1 cellular context compared by ENCODE assay signal in the genomic region with DNA sequence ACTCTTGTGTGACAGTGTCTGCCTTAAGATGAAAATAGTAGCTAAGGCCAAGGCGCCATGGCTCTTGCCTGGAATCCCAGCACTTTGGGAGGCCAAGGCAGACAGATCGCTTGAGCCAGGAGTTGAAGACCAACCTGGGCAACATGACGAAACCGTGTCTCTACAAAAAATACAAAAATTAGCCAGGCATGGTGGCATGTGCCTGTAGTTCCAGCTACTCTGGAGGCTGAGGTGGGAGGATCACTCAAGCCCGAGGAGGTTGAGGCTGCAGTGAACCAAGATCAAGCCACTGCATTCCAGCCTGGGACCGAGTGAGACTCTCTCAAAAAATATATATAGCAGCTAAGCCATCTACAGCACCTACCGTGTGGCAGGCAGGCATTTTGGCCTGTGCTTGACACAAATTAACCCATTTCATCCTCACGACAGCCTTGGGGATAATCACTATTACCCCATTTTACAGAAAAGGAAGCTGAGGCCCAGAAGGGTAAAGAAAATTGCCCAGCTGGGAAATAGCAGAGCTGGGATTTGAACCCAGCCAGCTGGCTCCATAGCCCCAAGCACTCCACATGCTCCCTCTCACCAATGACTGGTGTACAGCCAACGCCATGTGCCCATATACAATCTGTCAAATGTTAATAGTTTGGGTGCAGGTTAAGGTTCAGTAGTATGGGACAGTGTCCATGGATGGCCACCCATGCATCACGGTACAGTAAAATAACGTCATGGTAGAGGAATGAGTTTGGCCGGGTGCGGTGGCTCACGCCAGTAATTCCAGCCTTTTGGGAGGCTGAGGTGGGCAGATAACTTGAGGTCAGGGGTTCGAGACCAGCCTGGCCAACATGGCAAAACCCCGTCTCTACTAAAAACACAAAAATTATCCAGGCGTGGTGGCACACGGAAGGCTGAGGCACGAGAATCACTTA.
A peak's percentile ranks its signal among the peaks of the same experiment; 100 is the strongest.
TF ChIP-seq lines count a peak whose summit lies in the region.

No MANE protein-coding gene starts in this region.

TF ChIP-seq in K562, 482 proteins besides CTCF, POLR2A, EP300 and RAD21 (continues in another document):
- TF ChIP-seq MTA2 (IDR thresholded peaks at IDR 0.05; ENCODE audit: low read depth) (no peak), SMARCA5 (IDR thresholded peaks at IDR 0.05) (peak; percentile 33; the same call in 1 of the 2 replicates), PCBP2 (IDR thresholded peaks at IDR 0.05; ENCODE audit: low read depth, low read length, poor library complexity, severe bottlenecking) (no peak), BHLHE40 (IDR thresholded peaks at IDR 0.05; ENCODE audit: low read length) (no peak), LCOR (CRISPR knock-in tag; IDR thresholded peaks at IDR 0.05) (0 out of 2 replicates have a peak, but pooled peaks have one; percentile 7), ZKSCAN1 (IDR thresholded peaks at IDR 0.05; ENCODE audit: low read depth, low read length) (no peak), NONO (IDR thresholded peaks at IDR 0.05; ENCODE audit: low read depth in 2 of 2, low read length in 1 of 2) (no peak), PYGO2 (tag; IDR thresholded peaks at IDR 0.05) (no peak), ARID2 (IDR thresholded peaks at IDR 0.05) (no peak), ZNF121 (CRISPR knock-in tag; conservative IDR thresholded peaks at IDR 0.05) (no peak), SMC3 (conservative IDR thresholded peaks at IDR 0.05; ENCODE audit: insufficient read depth, low read depth, low read length) (no peak), ZNF785 (CRISPR knock-in tag; IDR thresholded peaks at IDR 0.05) (no peak), E2F3 (CRISPR knock-in tag; IDR thresholded peaks at IDR 0.05) (no peak), ZNF780A (CRISPR knock-in tag; IDR thresholded peaks at IDR 0.05) (no peak), CTBP1 (IDR thresholded peaks at IDR 0.05; ENCODE audit: borderline replicate concordance) (no peak), ZNF324 (CRISPR knock-in tag; IDR thresholded peaks at IDR 0.05) (no peak), SRSF1 (IDR thresholded peaks at IDR 0.05; ENCODE audit: low read depth, low read length) (no peak), SIN3A (IDR thresholded peaks at IDR 0.05; ENCODE audit: borderline replicate concordance in 2 of 2, control insufficient read depth in 1 of 2, low read depth in 2 of 2, low read length in 2 of 2) (peak; percentile 13; a peak in 1 of 4 replicates), FOXJ2 (tag; IDR thresholded peaks at IDR 0.05) (peak; percentile 49; the same call in 1 of the 2 replicates), OTX1 (CRISPR knock-in tag; IDR thresholded peaks at IDR 0.05) (peak; percentile 26; the same call in 1 of the 2 replicates), ZFP1 (CRISPR knock-in tag; IDR thresholded peaks at IDR 0.05) (no peak), HLTF (IDR thresholded peaks at IDR 0.05) (peak; percentile 59; the same call in 1 of the 2 replicates), CEBPG (CRISPR knock-in tag; IDR thresholded peaks at IDR 0.05) (no peak), CEBPG (tag; conservative IDR thresholded peaks at IDR 0.05 in 1 of 2, IDR thresholded peaks at IDR 0.05 in 1 of 2) (peak in 1 of 2 experiments; percentile 35; a peak in 1 of 4 replicates), GTF2E2 (tag; IDR thresholded peaks at IDR 0.05) (0 out of 2 replicates have a peak, but pooled peaks have one; percentile 29), PURB (CRISPR knock-in tag; IDR thresholded peaks at IDR 0.05; ENCODE audit: low read depth) (no peak), POLR3G (IDR thresholded peaks at IDR 0.05; ENCODE audit: extremely low read depth, insufficient read length, insufficient replicate concordance) (no peak), EGR1 (conservative IDR thresholded peaks at IDR 0.05) (no peak), NUFIP1 (IDR thresholded peaks at IDR 0.05; ENCODE audit: partially characterized antibody) (peak; percentile 34)
- TF ChIP-seq, protein P1, sequence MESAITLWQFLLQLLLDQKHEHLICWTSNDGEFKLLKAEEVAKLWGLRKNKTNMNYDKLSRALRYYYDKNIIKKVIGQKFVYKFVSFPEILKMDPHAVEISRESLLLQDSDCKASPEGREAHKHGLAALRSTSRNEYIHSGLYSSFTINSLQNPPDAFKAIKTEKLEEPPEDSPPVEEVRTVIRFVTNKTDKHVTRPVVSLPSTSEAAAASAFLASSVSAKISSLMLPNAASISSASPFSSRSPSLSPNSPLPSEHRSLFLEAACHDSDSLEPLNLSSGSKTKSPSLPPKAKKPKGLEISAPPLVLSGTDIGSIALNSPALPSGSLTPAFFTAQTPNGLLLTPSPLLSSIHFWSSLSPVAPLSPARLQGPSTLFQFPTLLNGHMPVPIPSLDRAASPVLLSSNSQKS (CRISPR knock-in tag; IDR thresholded peaks at IDR 0.05), result no peak
- TF ChIP-seq, protein P2, sequence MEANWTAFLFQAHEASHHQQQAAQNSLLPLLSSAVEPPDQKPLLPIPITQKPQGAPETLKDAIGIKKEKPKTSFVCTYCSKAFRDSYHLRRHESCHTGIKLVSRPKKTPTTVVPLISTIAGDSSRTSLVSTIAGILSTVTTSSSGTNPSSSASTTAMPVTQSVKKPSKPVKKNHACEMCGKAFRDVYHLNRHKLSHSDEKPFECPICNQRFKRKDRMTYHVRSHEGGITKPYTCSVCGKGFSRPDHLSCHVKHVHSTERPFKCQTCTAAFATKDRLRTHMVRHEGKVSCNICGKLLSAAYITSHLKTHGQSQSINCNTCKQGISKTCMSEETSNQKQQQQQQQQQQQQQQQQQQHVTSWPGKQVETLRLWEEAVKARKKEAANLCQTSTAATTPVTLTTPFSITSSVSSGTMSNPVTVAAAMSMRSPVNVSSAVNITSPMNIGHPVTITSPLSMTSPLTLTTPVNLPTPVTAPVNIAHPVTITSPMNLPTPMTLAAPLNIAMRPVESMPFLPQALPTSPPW (CRISPR knock-in tag; IDR thresholded peaks at IDR 0.05), result no peak
- TF ChIP-seq, protein P3, sequence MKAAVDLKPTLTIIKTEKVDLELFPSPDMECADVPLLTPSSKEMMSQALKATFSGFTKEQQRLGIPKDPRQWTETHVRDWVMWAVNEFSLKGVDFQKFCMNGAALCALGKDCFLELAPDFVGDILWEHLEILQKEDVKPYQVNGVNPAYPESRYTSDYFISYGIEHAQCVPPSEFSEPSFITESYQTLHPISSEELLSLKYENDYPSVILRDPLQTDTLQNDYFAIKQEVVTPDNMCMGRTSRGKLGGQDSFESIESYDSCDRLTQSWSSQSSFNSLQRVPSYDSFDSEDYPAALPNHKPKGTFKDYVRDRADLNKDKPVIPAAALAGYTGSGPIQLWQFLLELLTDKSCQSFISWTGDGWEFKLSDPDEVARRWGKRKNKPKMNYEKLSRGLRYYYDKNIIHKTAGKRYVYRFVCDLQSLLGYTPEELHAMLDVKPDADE (conservative IDR thresholded peaks at IDR 0.05; ENCODE audit: control insufficient read depth, low read depth, low read length), result no peak
- TF ChIP-seq, protein P4, sequence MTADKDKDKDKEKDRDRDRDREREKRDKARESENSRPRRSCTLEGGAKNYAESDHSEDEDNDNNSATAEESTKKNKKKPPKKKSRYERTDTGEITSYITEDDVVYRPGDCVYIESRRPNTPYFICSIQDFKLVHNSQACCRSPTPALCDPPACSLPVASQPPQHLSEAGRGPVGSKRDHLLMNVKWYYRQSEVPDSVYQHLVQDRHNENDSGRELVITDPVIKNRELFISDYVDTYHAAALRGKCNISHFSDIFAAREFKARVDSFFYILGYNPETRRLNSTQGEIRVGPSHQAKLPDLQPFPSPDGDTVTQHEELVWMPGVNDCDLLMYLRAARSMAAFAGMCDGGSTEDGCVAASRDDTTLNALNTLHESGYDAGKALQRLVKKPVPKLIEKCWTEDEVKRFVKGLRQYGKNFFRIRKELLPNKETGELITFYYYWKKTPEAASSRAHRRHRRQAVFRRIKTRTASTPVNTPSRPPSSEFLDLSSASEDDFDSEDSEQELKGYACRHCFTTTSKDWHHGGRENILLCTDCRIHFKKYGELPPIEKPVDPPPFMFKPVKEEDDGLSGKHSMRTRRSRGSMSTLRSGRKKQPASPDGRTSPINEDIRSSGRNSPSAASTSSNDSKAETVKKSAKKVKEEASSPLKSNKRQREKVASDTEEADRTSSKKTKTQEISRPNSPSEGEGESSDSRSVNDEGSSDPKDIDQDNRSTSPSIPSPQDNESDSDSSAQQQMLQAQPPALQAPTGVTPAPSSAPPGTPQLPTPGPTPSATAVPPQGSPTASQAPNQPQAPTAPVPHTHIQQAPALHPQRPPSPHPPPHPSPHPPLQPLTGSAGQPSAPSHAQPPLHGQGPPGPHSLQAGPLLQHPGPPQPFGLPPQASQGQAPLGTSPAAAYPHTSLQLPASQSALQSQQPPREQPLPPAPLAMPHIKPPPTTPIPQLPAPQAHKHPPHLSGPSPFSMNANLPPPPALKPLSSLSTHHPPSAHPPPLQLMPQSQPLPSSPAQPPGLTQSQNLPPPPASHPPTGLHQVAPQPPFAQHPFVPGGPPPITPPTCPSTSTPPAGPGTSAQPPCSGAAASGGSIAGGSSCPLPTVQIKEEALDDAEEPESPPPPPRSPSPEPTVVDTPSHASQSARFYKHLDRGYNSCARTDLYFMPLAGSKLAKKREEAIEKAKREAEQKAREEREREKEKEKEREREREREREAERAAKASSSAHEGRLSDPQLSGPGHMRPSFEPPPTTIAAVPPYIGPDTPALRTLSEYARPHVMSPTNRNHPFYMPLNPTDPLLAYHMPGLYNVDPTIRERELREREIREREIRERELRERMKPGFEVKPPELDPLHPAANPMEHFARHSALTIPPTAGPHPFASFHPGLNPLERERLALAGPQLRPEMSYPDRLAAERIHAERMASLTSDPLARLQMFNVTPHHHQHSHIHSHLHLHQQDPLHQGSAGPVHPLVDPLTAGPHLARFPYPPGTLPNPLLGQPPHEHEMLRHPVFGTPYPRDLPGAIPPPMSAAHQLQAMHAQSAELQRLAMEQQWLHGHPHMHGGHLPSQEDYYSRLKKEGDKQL (CRISPR knock-in tag; IDR thresholded peaks at IDR 0.05; ENCODE audit: borderline replicate concordance), result no peak
- TF ChIP-seq, protein P5, sequence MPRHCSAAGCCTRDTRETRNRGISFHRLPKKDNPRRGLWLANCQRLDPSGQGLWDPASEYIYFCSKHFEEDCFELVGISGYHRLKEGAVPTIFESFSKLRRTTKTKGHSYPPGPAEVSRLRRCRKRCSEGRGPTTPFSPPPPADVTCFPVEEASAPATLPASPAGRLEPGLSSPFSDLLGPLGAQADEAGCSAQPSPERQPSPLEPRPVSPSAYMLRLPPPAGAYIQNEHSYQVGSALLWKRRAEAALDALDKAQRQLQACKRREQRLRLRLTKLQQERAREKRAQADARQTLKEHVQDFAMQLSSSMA (CRISPR knock-in tag; IDR thresholded peaks at IDR 0.05), result no peak
- TF ChIP-seq, protein P6, sequence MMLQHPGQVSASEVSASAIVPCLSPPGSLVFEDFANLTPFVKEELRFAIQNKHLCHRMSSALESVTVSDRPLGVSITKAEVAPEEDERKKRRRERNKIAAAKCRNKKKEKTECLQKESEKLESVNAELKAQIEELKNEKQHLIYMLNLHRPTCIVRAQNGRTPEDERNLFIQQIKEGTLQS (IDR thresholded peaks at IDR 0.05), result no peak
- TF ChIP-seq, protein P6 (CRISPR knock-in tag; conservative IDR thresholded peaks at IDR 0.05), result 0 out of 2 replicates have a peak, but pooled peaks have one; percentile 51
- TF ChIP-seq, protein P7, sequence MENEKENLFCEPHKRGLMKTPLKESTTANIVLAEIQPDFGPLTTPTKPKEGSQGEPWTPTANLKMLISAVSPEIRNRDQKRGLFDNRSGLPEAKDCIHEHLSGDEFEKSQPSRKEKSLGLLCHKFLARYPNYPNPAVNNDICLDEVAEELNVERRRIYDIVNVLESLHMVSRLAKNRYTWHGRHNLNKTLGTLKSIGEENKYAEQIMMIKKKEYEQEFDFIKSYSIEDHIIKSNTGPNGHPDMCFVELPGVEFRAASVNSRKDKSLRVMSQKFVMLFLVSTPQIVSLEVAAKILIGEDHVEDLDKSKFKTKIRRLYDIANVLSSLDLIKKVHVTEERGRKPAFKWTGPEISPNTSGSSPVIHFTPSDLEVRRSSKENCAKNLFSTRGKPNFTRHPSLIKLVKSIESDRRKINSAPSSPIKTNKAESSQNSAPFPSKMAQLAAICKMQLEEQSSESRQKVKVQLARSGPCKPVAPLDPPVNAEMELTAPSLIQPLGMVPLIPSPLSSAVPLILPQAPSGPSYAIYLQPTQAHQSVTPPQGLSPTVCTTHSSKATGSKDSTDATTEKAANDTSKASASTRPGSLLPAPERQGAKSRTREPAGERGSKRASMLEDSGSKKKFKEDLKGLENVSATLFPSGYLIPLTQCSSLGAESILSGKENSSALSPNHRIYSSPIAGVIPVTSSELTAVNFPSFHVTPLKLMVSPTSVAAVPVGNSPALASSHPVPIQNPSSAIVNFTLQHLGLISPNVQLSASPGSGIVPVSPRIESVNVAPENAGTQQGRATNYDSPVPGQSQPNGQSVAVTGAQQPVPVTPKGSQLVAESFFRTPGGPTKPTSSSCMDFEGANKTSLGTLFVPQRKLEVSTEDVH (IDR thresholded peaks at IDR 0.05; ENCODE audit: low read depth, partially characterized antibody), result no peak
- TF ChIP-seq, protein P8, sequence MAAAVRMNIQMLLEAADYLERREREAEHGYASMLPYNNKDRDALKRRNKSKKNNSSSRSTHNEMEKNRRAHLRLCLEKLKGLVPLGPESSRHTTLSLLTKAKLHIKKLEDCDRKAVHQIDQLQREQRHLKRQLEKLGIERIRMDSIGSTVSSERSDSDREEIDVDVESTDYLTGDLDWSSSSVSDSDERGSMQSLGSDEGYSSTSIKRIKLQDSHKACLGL (CRISPR knock-in tag; IDR thresholded peaks at IDR 0.05; ENCODE audit: borderline replicate concordance, poor library complexity, severe bottlenecking), result no peak
- TF ChIP-seq, protein P9, sequence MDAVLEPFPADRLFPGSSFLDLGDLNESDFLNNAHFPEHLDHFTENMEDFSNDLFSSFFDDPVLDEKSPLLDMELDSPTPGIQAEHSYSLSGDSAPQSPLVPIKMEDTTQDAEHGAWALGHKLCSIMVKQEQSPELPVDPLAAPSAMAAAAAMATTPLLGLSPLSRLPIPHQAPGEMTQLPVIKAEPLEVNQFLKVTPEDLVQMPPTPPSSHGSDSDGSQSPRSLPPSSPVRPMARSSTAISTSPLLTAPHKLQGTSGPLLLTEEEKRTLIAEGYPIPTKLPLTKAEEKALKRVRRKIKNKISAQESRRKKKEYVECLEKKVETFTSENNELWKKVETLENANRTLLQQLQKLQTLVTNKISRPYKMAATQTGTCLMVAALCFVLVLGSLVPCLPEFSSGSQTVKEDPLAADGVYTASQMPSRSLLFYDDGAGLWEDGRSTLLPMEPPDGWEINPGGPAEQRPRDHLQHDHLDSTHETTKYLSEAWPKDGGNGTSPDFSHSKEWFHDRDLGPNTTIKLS (IDR thresholded peaks at IDR 0.05; ENCODE audit: borderline replicate concordance, low read depth), result no peak
- TF ChIP-seq, protein P10, sequence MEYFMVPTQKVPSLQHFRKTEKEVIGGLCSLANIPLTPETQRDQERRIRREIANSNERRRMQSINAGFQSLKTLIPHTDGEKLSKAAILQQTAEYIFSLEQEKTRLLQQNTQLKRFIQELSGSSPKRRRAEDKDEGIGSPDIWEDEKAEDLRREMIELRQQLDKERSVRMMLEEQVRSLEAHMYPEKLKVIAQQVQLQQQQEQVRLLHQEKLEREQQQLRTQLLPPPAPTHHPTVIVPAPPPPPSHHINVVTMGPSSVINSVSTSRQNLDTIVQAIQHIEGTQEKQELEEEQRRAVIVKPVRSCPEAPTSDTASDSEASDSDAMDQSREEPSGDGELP (CRISPR knock-in tag; IDR thresholded peaks at IDR 0.05; ENCODE audit: borderline replicate concordance), result 0 out of 2 replicates have a peak, but pooled peaks have one; percentile 21
